In genomic region chr15:51380999-51381806, GRCh38 we compare ENCODE assay signal across 8 cellular contexts. TPM values are rescaled to one million over a fixed set of nuclear protein-coding genes. Genes with fewer than 3 reads are reported as not detected.
DNase-seq lines count a peak whose midpoint lies in the region; ATAC-seq, FAIRE-seq and TF ChIP-seq lines count a peak whose summit lies in the region.

No MANE protein-coding gene starts in this region.

- peaks cover 16% of the 10 kb centered on the region for H3K27me3 Mint-ChIP-seq in activated naive CD8-positive, alpha-beta T cell treated with anti-CD3 and anti-CD28 coated beads, Interleukin-2, amount 50 U/mL, for 24 hours

- no peaks in the 10 kb centered on the region for H3K4me1 Mint-ChIP-seq in activated naive CD8-positive, alpha-beta T cell treated with anti-CD3 and anti-CD28 coated beads, Interleukin-2, amount 50 U/mL, for 24 hours

- peaks cover 14% of the 10 kb centered on the region for H3K4me1 ChIP-seq in left ventricle myocardium inferior
- H3K4me1 ChIP-seq in psoas muscle, result no peaks in the 10 kb centered on the region

- H3K27ac ChIP-seq in left ventricle myocardium inferior (replicated peaks), result no peak overlapping the region
- no peak overlapping the region for H3K27ac ChIP-seq in psoas muscle

- no peak overlapping the region for H3K4me3 Mint-ChIP-seq in activated naive CD8-positive, alpha-beta T cell treated with anti-CD3 and anti-CD28 coated beads, Interleukin-2, amount 50 U/mL, for 24 hours

- H3K36me3 Mint-ChIP-seq in activated naive CD8-positive, alpha-beta T cell treated with anti-CD3 and anti-CD28 coated beads, Interleukin-2, amount 50 U/mL, for 24 hours (ENCODE audit: low read depth), result no peaks in the 10 kb centered on the region

- no peaks in the 10 kb centered on the region for H3K9me3 ChIP-seq in left ventricle myocardium inferior (replicated peaks)
- no peaks in the 10 kb centered on the region for H3K9me3 ChIP-seq in psoas muscle

- H3K27me3 ChIP-seq in left ventricle myocardium inferior (ENCODE audit: low read depth) (peaks cover 13% of the 10 kb centered on the region), psoas muscle (ENCODE audit: insufficient read depth in 3 of 3, low read length in 2 of 3) (no peaks in the 10 kb centered on the region)

- WGBS in psoas muscle, 3 donors, result 16 to 24% (median 21%) methylated on average over 14 of the region's 14 CpGs

- no peak overlapping the region for H3K27ac Mint-ChIP-seq in activated naive CD8-positive, alpha-beta T cell treated with anti-CD3 and anti-CD28 coated beads, Interleukin-2, amount 50 U/mL, for 24 hours

- H3K36me3 ChIP-seq in left ventricle myocardium inferior (no peaks in the 10 kb centered on the region), psoas muscle (ENCODE audit: insufficient read depth in 1 of 2, low read depth in 1 of 2) (no peaks in the 10 kb centered on the region)

- ATAC-seq in GM19023 (IDR thresholded peaks at IDR 0.05; ENCODE audit: unreplicated experiment) (peak; percentile 89), HG03175 (IDR thresholded peaks at IDR 0.05; ENCODE audit: unreplicated experiment) (peak; percentile 91), psoas muscle (peak; percentile 73 to 96 (median 91))
- ATAC-seq in activated naive CD8-positive, alpha-beta T cell treated with anti-CD3 and anti-CD28 coated beads, Interleukin-2, amount 50 U/mL, for 24 hours, result peak; percentile 76

- TF ChIP-seq CTCF in D721Med (IDR thresholded peaks at IDR 0.05; ENCODE audit: insufficient read depth, missing control alignments), result peak; percentile 99
- peak; percentile 96 for TF ChIP-seq CTCF in left ventricle myocardium inferior (IDR thresholded peaks at IDR 0.05; ENCODE audit: borderline replicate concordance)
- peak; percentile 78 for TF ChIP-seq CTCF in psoas muscle (IDR thresholded peaks at IDR 0.05)

- intact Hi-C loops in left ventricle myocardium inferior (cut with micrococcal nuclease) (loop anchor here (2.0 to 10.0 kb wide), 2 partner anchors 100 to 216 kb away; no protein-coding TSS in a partner anchor), psoas muscle (cut with DNase I) (loop anchor here (1.0 to 5.0 kb wide), 5 partner anchors 98 to 219 kb away; no protein-coding TSS in a partner anchor), posterior vena cava (cut with DNase I) (loop anchor here (5.0 kb wide), 1 partner anchor 99 kb away; no protein-coding TSS in a partner anchor)

- H3K9me3 Mint-ChIP-seq in activated naive CD8-positive, alpha-beta T cell treated with anti-CD3 and anti-CD28 coated beads, Interleukin-2, amount 50 U/mL, for 24 hours, result no peaks in the 10 kb centered on the region

- DNase-seq in D721Med (ENCODE audit: insufficient read length, low spot score) (peak; percentile 47), NCI-H510A treated with DMSO at 0.1 percent for 48 hours (lab: John Stamatoyannopoulos, UW) (peak; percentile 37), left ventricle myocardium inferior (no peak), psoas muscle (peak in 1 of 2 donors; percentile 58), posterior vena cava (ENCODE audit: low spot score) (no peak)
- DNase-seq in activated naive CD8-positive, alpha-beta T cell treated with anti-CD3 and anti-CD28 coated beads, Interleukin-2, amount 50 U/mL, for 24 hours, result peak; percentile 23

- FAIRE-seq in D721Med (lab: Jason Lieb, UNC), result no peak

- peak overlapping the region; percentile 25 for H3K4me3 ChIP-seq in left ventricle myocardium inferior
- H3K4me3 ChIP-seq in psoas muscle, result no peak overlapping the region

RNA-seq across cellular contexts. Expression of gene GLDN, which starts 39.7 kb away (rescaled TPM):
- total RNA-seq in left ventricle myocardium inferior (4.8 TPM), psoas muscle (1 to 10 TPM in 3 of 4 donors, under 1 TPM in 1; 0.07 to 1.7 (median 1.4) TPM), posterior vena cava (10 to 100 TPM in 1 of 2 donors, 1 to 10 TPM in 1; 8.1 to 10.1 TPM)
- polyA plus RNA-seq in psoas muscle, result 1 to 10 TPM in 1 of 3 donors, under 1 TPM in 2; 0.27 to 1.3 (median 0.77) TPM

RNA-seq across cellular contexts. Expression of gene CYP19A1, which starts 42.8 kb away (rescaled TPM):
- total RNA-seq in left ventricle myocardium inferior (0.60 TPM), psoas muscle (under 1 TPM; 0.21 to 0.71 (median 0.27) TPM), posterior vena cava (1 to 10 TPM; 1.8 to 2.7 TPM)
- 1 to 10 TPM in 1 of 3 donors, under 1 TPM in 2; 0.10 to 4.7 (median 0.21) TPM for polyA plus RNA-seq in psoas muscle

Comparison
In these comparisons a context has a peak if more than half of its experiments do, and no peak if none do; other contexts are left out.
1. DNase-seq: peak in D721Med (single experiment), NCI-H510A treated with DMSO at 0.1 percent for 48 hours (single experiment) and activated naive CD8-positive, alpha-beta T cell treated with anti-CD3 and anti-CD28 coated beads, Interleukin-2, amount 50 U/mL, for 24 hours (single experiment); none in left ventricle myocardium inferior (single experiment) and posterior vena cava (single experiment).
2. Peak in every context shown above with its lines, with median percentiles within 50 percentile points of each other: CTCF ChIP-seq and ATAC-seq.